In genomic region chr2:235498556-235499305, GRCh38 we compare ENCODE assay signal across 13 cellular contexts. TPM values are rescaled to one million over a fixed set of nuclear protein-coding genes. Genes with fewer than 3 reads are reported as not detected.
DNase-seq lines count a peak whose midpoint lies in the region; ATAC-seq, FAIRE-seq and TF ChIP-seq lines count a peak whose summit lies in the region.
"Had no signal": no experiment of that assay in that cellular context is flagged by ENCODE, and none has a peak within 500 bp of the region (broad histone marks: within the 10 kb centered on the region; RNA-seq: fewer than 3 reads in every experiment).

No MANE protein-coding gene starts in this region.

- H3K36me3 ChIP-seq in astrocyte (ENCODE audit: insufficient read depth, low read length) (no peaks in the 10 kb centered on the region), kidney epithelial cell (ENCODE audit: control insufficient read depth, insufficient read depth, low read length) (no peaks in the 10 kb centered on the region), ovary (no peaks in the 10 kb centered on the region)

- H3K27me3 Mint-ChIP-seq in astrocyte (ENCODE audit: low read depth, unreplicated experiment) (no peaks in the 10 kb centered on the region), osteocyte (ENCODE audit: unreplicated experiment) (no peaks in the 10 kb centered on the region)

- H3K4me1 Mint-ChIP-seq in astrocyte (ENCODE audit: low read depth, unreplicated experiment) (peaks cover 53% of the 10 kb centered on the region), osteocyte (ENCODE audit: unreplicated experiment) (peaks cover 53% of the 10 kb centered on the region)

- no peaks in the 10 kb centered on the region for H3K9me3 ChIP-seq in astrocyte (ENCODE audit: insufficient read depth, low read depth, low read length)
- no peaks in the 10 kb centered on the region for H3K9me3 ChIP-seq in ovary
- H3K9me3 ChIP-seq: BLaER1 had no signal

- no peaks in the 10 kb centered on the region for H3K27me3 ChIP-seq in astrocyte (ENCODE audit: insufficient read depth, low read length)
- no peaks in the 10 kb centered on the region for H3K27me3 ChIP-seq in kidney epithelial cell (ENCODE audit: control insufficient read depth, insufficient read depth, low read length)
- no peaks in the 10 kb centered on the region for H3K27me3 ChIP-seq in ovary
- H3K27me3 ChIP-seq: BLaER1 had no signal

- TF ChIP-seq POLR2A in ovary (IDR thresholded peaks at IDR 0.05), result no peak

- peak; percentile 75 for DNase-seq in 8988T
- DNase-seq in ELR (ENCODE audit: low read depth), result peak; percentile 26
- DNase-seq in astrocyte (ENCODE audit: low read depth), result peak; percentile 41
- no peak for DNase-seq in kidney epithelial cell (ENCODE audit: low read depth)
- no peak for DNase-seq in ovary
- DNase-seq in GM19240 (ENCODE audit: insufficient read length, low spot score), result no peak
- DNase-seq in osteocyte (ENCODE audit: extremely low spot score, unreplicated experiment), result no peak
- DNase-seq: activated naive CD4-positive, alpha-beta T cell treated with anti-CD3 and anti-CD28 coated beads, Interleukin-2, amount 50 U/mL, for 16 hours; erythroblast; NCI-H82; SHP77 treated with DMSO at 0.1 percent for 48 hours had no signal

- no peak overlapping the region for H3K4me3 ChIP-seq in astrocyte (ENCODE audit: insufficient read depth, low read depth, low read length)
- H3K4me3 ChIP-seq in kidney epithelial cell (ENCODE audit: low read depth, low read length), result no peak overlapping the region
- no peak overlapping the region for H3K4me3 ChIP-seq in ovary
- H3K4me3 ChIP-seq: BLaER1 had no signal

- H3K4me1 ChIP-seq in astrocyte (ENCODE audit: insufficient read depth, low read length), result peaks cover 22% of the 10 kb centered on the region
- H3K4me1 ChIP-seq in ovary (ENCODE audit: insufficient read depth), result peaks cover 4% of the 10 kb centered on the region

- peaks cover 82% of the 10 kb centered on the region for H3K79me2 ChIP-seq in astrocyte (ENCODE audit: insufficient read depth, low read length)

- H3K36me3 Mint-ChIP-seq in astrocyte (ENCODE audit: low read depth, unreplicated experiment), result no peaks in the 10 kb centered on the region
- H3K36me3 Mint-ChIP-seq in osteocyte (ENCODE audit: unreplicated experiment), result no peaks in the 10 kb centered on the region

- peaks cover 84% of the 10 kb centered on the region for H4K20me1 ChIP-seq in astrocyte (ENCODE audit: insufficient read depth, low read length)

- H3K4me2 ChIP-seq in astrocyte (ENCODE audit: low read length), result no peak overlapping the region
- H3K4me2 ChIP-seq: BLaER1 had no signal

- no peak overlapping the region for H3K27ac Mint-ChIP-seq in astrocyte (ENCODE audit: unreplicated experiment)
- no peak overlapping the region for H3K27ac Mint-ChIP-seq in osteocyte (ENCODE audit: unreplicated experiment)

- no peaks in the 10 kb centered on the region for H3K9me3 Mint-ChIP-seq in astrocyte (ENCODE audit: unreplicated experiment)
- no peaks in the 10 kb centered on the region for H3K9me3 Mint-ChIP-seq in osteocyte (ENCODE audit: unreplicated experiment)

- H3K27ac ChIP-seq in astrocyte (ENCODE audit: low read depth, low read length) (no peak overlapping the region), ovary (no peak overlapping the region)
- H3K27ac ChIP-seq: BLaER1 had no signal

- intact Hi-C loops in ovary (cut with DNase I), result loop anchor here in 2 of 4 donors (5.0 to 10.0 kb wide), 2 partner anchors 86 to 89 kb away; no protein-coding TSS in a partner anchor

- no peak overlapping the region for H3K4me3 Mint-ChIP-seq in astrocyte (ENCODE audit: unreplicated experiment)
- H3K4me3 Mint-ChIP-seq in osteocyte (ENCODE audit: unreplicated experiment), result no peak overlapping the region

- 84 to 88% (median 88%) methylated on average over 21 of the region's 21 CpGs for WGBS in ovary, 3 donors

- ATAC-seq in GM21447 (IDR thresholded peaks at IDR 0.05; ENCODE audit: unreplicated experiment), result no peak

- no peak overlapping the region for H2AFZ ChIP-seq in astrocyte (ENCODE audit: low read depth, low read length)

- TF ChIP-seq CTCF in astrocyte (IDR thresholded peaks at IDR 0.05; ENCODE audit: insufficient read depth, low read depth, low read length), result no peak
- peak; percentile 48 for TF ChIP-seq CTCF in kidney epithelial cell (IDR thresholded peaks at IDR 0.05; ENCODE audit: insufficient read depth, low read length, poor library complexity, severe bottlenecking)
- TF ChIP-seq CTCF in ovary (IDR thresholded peaks at IDR 0.05), result no peak
- no peak for TF ChIP-seq CTCF in osteocyte (IDR thresholded peaks at IDR 0.05)

- no peak for TF ChIP-seq EP300 in ovary (IDR thresholded peaks at IDR 0.05)

- H3K9ac ChIP-seq in astrocyte (ENCODE audit: low read length), result no peak overlapping the region
- H3K9ac ChIP-seq: BLaER1 had no signal

- no peak for FAIRE-seq in astrocyte (lab: Jason Lieb, UNC)

RNA-seq across cellular contexts. Expression of gene AGAP1, which starts 4.9 kb away (rescaled TPM):
- total RNA-seq in astrocyte (37.3 and 39.4 TPM in 2 replicates), kidney epithelial cell (33.7 and 42.0 TPM in 2 replicates), ovary (10 to 100 TPM; 12.4 to 32.2 (median 21.9) TPM), osteocyte (40.5 and 43.8 TPM in 2 replicates)
- 10 to 100 TPM in 1 of 2 donors, 1 to 10 TPM in 1; 5.7 to 10.5 TPM for polyA plus RNA-seq in ovary

Comparison
In these comparisons a context has a peak if more than half of its experiments do, and no peak if none do; other contexts are left out.
1. DNase-seq: peak in 8988T (single experiment), ELR (single experiment) and astrocyte (single experiment); none in kidney epithelial cell (single experiment), ovary (0 of 5), GM19240 (single experiment) and osteocyte (single experiment).